In genomic region chr10:18777258-18777657, GRCh38 we compare ENCODE assay signal across 29 cellular contexts.
"Had no signal": no experiment of that assay in that cellular context is flagged by ENCODE, and none has a peak within 500 bp of the region (broad histone marks: within the 10 kb centered on the region; RNA-seq: fewer than 3 reads in every experiment).

No MANE protein-coding gene starts in this region.

- H3K27me3 ChIP-seq: left lung, pancreas, stomach, tibial artery, uterus had no signal

- DNase-seq: hippocampal formation; kidney glomerular epithelial cell; left colon; left lung; lower lobe of right lung; mammary epithelial cell; mesenchymal stem cell; naive thymus-derived CD8-positive, alpha-beta T cell; nucleus accumbens; pancreas; posterior cingulate gyrus; retina; right cardiac atrium; stimulated activated CD4-positive, alpha-beta T cell treated with anti-CD3 and anti-CD28 coated beads, Interleukin-12 subunit alpha, Interleukin-12 subunit beta, amount 100 ng/mL, for 4 hours; stimulated activated CD4-positive, alpha-beta T cell treated with anti-CD3 and anti-CD28 coated beads, Interleukin-15, amount 100 ng/mL, for 24 hours; stimulated activated CD4-positive, alpha-beta T cell treated with anti-CD3 and anti-CD28 coated beads, Interleukin-2, amount 100 ng/mL, for 24 hours; stimulated activated CD4-positive, alpha-beta T cell treated with anti-CD3 and anti-CD28 coated beads, Interleukin-4, amount 100 ng/mL, for 1 hour; stimulated activated naive B cell treated with anti-CD40 and anti-IgM and Interleukin-4, amounts not matched to agents 10 μg/mL and 1 μg/mL and 100 μg/mL, for 72 hours; stimulated activated naive CD8-positive, alpha-beta T cell treated with anti-CD3 and anti-CD28 coated beads, Interleukin-15, Interleukin-2, amounts not matched to agents 100 U/mL and 50 U/mL, for 24 hours; stomach; tibial artery; trophoblast cell; uterus had no signal

- H3K4me3 Mint-ChIP-seq: naive thymus-derived CD8-positive, alpha-beta T cell; nephron; neural crest cell; stimulated activated naive B cell treated with anti-CD40 and anti-IgM and Interleukin-4, amounts not matched to agents 10 μg/mL and 1 μg/mL and 100 μg/mL, for 72 hours had no signal

- H3K4me1 ChIP-seq: left lung, lower lobe of right lung, pancreas, prostate gland, stomach, tibial artery, uterus had no signal

- H3K9me3 ChIP-seq: left lung, lower lobe of right lung, pancreas, prostate gland, stomach, thoracic aorta, tibial artery, uterus had no signal

- H3K36me3 ChIP-seq: left lung, lower lobe of right lung, pancreas, prostate gland, stomach, thoracic aorta, tibial artery, uterus had no signal

- H3K36me3 Mint-ChIP-seq: naive thymus-derived CD8-positive, alpha-beta T cell; stimulated activated naive B cell treated with anti-CD40 and anti-IgM and Interleukin-4, amounts not matched to agents 10 μg/mL and 1 μg/mL and 100 μg/mL, for 72 hours had no signal

- H3K4me1 Mint-ChIP-seq: naive thymus-derived CD8-positive, alpha-beta T cell; nephron; neural crest cell; stimulated activated naive B cell treated with anti-CD40 and anti-IgM and Interleukin-4, amounts not matched to agents 10 μg/mL and 1 μg/mL and 100 μg/mL, for 72 hours had no signal

- ATAC-seq: left colon; left lung; lower lobe of right lung; naive thymus-derived CD8-positive, alpha-beta T cell; pancreas; right cardiac atrium; sciatic nerve; stimulated activated naive B cell treated with anti-CD40 and anti-IgM and Interleukin-4, amounts not matched to agents 10 μg/mL and 1 μg/mL and 100 μg/mL, for 72 hours; stimulated activated naive CD8-positive, alpha-beta T cell treated with anti-CD3 and anti-CD28 coated beads, Interleukin-15, Interleukin-2, amounts not matched to agents 100 U/mL and 50 U/mL, for 24 hours had no signal

- H3K27ac Mint-ChIP-seq: naive thymus-derived CD8-positive, alpha-beta T cell; nephron; stimulated activated naive B cell treated with anti-CD40 and anti-IgM and Interleukin-4, amounts not matched to agents 10 μg/mL and 1 μg/mL and 100 μg/mL, for 72 hours had no signal

- H3K9me3 Mint-ChIP-seq: naive thymus-derived CD8-positive, alpha-beta T cell; nephron; neural crest cell had no signal

- H3K4me3 ChIP-seq: left lung, lower lobe of right lung, pancreas, prostate gland, skin epidermis, stomach, thoracic aorta, tibial artery, uterus had no signal

- H3K27ac ChIP-seq: left lung, lower lobe of right lung, pancreas, prostate gland, skin epidermis, stomach, thoracic aorta, tibial artery, uterus had no signal
